ENCODE assay signal across 23 cellular contexts in the genomic region with DNA sequence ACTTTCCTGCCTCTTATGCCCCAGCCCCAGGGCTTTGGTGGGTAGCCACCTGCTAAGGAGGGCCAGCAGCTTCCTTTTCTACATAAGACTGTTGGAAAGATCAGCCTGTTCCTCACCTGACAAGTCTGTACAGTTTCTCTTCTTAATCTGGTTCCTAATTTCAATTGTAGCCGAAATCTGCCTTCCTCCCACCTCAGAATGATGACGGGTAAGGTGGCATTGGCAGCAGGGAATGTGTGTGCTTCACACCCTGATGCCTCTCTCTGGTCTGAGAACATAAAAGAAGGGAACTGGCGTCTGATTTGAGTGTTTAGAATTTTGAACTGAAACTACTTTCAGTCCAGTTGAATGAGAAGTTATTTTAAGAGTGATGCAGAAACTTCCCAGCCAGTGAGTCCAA. TPM values are rescaled to one million over a fixed set of nuclear protein-coding genes. Genes with fewer than 3 reads are reported as not detected.
DNase-seq lines count a peak whose midpoint lies in the region; ATAC-seq and TF ChIP-seq lines count a peak whose summit lies in the region.
"Had no signal": no experiment of that assay in that cellular context is flagged by ENCODE, and none has a peak within 500 bp of the region (broad histone marks: within the 10 kb centered on the region; RNA-seq: fewer than 3 reads in every experiment).

No MANE protein-coding gene starts in this region.

- peak overlapping the region; percentile 77 for H3K4me2 ChIP-seq in mammary epithelial cell (ENCODE audit: insufficient read depth, low read depth, low read length)
- H3K4me2 ChIP-seq: BLaER1, KMS-11 had no signal

- H3K36me3 Mint-ChIP-seq in activated CD4-positive, alpha-beta T cell treated with anti-CD3 and anti-CD28 coated beads, Interleukin-2, amount 10 ng/mL, durations not matched to agents 24 days and 14 days (ENCODE audit: low read depth), result peaks cover 28% of the 10 kb centered on the region
- peaks cover 36 to 47% of the 10 kb centered on the region in 2 donors for H3K36me3 Mint-ChIP-seq in stimulated activated naive B cell treated with anti-CD40 and anti-IgM and Interleukin-4, amounts not matched to agents 10 μg/mL and 1 μg/mL and 100 μg/mL, for 72 hours

- H3K27ac ChIP-seq in mammary epithelial cell (ENCODE audit: insufficient read depth, low read depth, low read length), result no peak overlapping the region
- H3K27ac ChIP-seq: 22Rv1, BLaER1, KMS-11 had no signal

- DNase-seq in activated CD4-positive, alpha-beta T cell treated with anti-CD3 and anti-CD28 coated beads, Interleukin-2, amount 10 ng/mL, durations not matched to agents 24 days and 14 days, result no peak
- DNase-seq in activated CD4-positive, alpha-beta T cell treated with anti-CD3 and anti-CD28 coated beads, Interleukin-2, amount 50 U/mL, for 4 hours, result no peak
- DNase-seq in mammary epithelial cell, result no peak
- peak; percentile 22 for DNase-seq in inferior parietal cortex (ENCODE audit: extremely low spot score)
- DNase-seq in stimulated activated naive B cell treated with anti-CD40 and anti-IgM and Interleukin-4, amounts not matched to agents 10 μg/mL and 1 μg/mL and 100 μg/mL, for 72 hours, result no peak
- DNase-seq in ecto neural progenitor cell (ENCODE audit: low spot score), result no peak
- DNase-seq in sciatic nerve (ENCODE audit: low spot score), result no peak
- DNase-seq in C1 segment of cervical spinal cord (lab: John Stamatoyannopoulos, UW), result no peak
- DNase-seq: ACHN; Caco-2; CD4-positive, alpha-beta memory T cell; DMS 273 treated with DMSO at 0.1 percent for 48 hours; DND-41; IMR-90; MV-4-11; NCI-H1694; NCI-H2081; NCI-H2171; NCI-H526; Right ventricle myocardium superior had no signal

- dilution Hi-C loops in mammary epithelial cell (cut with HindIII; ENCODE audit: low sequenced_read_pairs), result loop anchor here (5.0 to 10.0 kb wide), 3 partner anchors 121 to 294 kb away; no protein-coding TSS in a partner anchor

- H3K27me3 Mint-ChIP-seq in activated CD4-positive, alpha-beta T cell treated with anti-CD3 and anti-CD28 coated beads, Interleukin-2, amount 10 ng/mL, durations not matched to agents 24 days and 14 days, result no peaks in the 10 kb centered on the region
- no peaks in the 10 kb centered on the region for H3K27me3 Mint-ChIP-seq in stimulated activated naive B cell treated with anti-CD40 and anti-IgM and Interleukin-4, amounts not matched to agents 10 μg/mL and 1 μg/mL and 100 μg/mL, for 72 hours
- H3K27me3 Mint-ChIP-seq: CD4-positive, alpha-beta memory T cell had no signal

- no TSS peak for BruUV-seq in mammary epithelial cell (replicated peaks; lab: Mats Ljungman, UMichigan)

- CTCF ChIA-PET in mammary epithelial cell (lab: Charles Lee; ENCODE audit: low non-redundant PET), result no interaction called here

- peaks cover 21% of the 10 kb centered on the region for H3K79me2 ChIP-seq in mammary epithelial cell (ENCODE audit: insufficient read depth, low read length)

- H3K4me3 ChIP-seq in mammary epithelial cell (replicated peaks in 1 of 3; ENCODE audit: insufficient read depth in 1 of 3, low read depth in 2 of 3, low read length in 3 of 3), result no peak overlapping the region
- H3K4me3 ChIP-seq: BLaER1 had no signal

- no peak overlapping the region for H2AFZ ChIP-seq in mammary epithelial cell (ENCODE audit: low read depth, low read length)

- no peak overlapping the region for H3K9ac ChIP-seq in mammary epithelial cell (ENCODE audit: insufficient read depth, low read length)
- H3K9ac ChIP-seq: BLaER1, KMS-11 had no signal

- no peak for ATAC-seq in stimulated activated naive B cell treated with anti-CD40 and anti-IgM and Interleukin-4, amounts not matched to agents 10 μg/mL and 1 μg/mL and 100 μg/mL, for 72 hours (replicated peaks)
- ATAC-seq in sciatic nerve, result no peak

- no peak for TF ChIP-seq CTCF in mammary epithelial cell (conservative IDR thresholded peaks at IDR 0.05 in 1 of 2, IDR thresholded peaks at IDR 0.05 in 1 of 2; ENCODE audit: extremely low read depth in 1 of 2, insufficient read depth in 1 of 2, low read depth in 1 of 2, low read length in 2 of 2)

- H3K27ac Mint-ChIP-seq in activated CD4-positive, alpha-beta T cell treated with anti-CD3 and anti-CD28 coated beads, Interleukin-2, amount 10 ng/mL, durations not matched to agents 24 days and 14 days, result peak overlapping the region; percentile 11
- H3K27ac Mint-ChIP-seq in stimulated activated naive B cell treated with anti-CD40 and anti-IgM and Interleukin-4, amounts not matched to agents 10 μg/mL and 1 μg/mL and 100 μg/mL, for 72 hours, result peak overlapping the region; percentile 42

- peaks cover 48% of the 10 kb centered on the region for H3K4me1 ChIP-seq in mammary epithelial cell (ENCODE audit: insufficient read depth, low read length)
- H3K4me1 ChIP-seq: BLaER1, Caco-2 had no signal

- intact Hi-C loops in activated CD4-positive, alpha-beta T cell treated with anti-CD3 and anti-CD28 coated beads, Interleukin-2, amount 10 ng/mL, durations not matched to agents 24 days and 14 days (cut with micrococcal nuclease), result no loop called here
- intact Hi-C loops in mammary epithelial cell (cut with micrococcal nuclease) (no loop called here), sciatic nerve (cut with DNase I) (no loop called here)

- no peak overlapping the region for H3K4me3 Mint-ChIP-seq in activated CD4-positive, alpha-beta T cell treated with anti-CD3 and anti-CD28 coated beads, Interleukin-2, amount 10 ng/mL, durations not matched to agents 24 days and 14 days
- H3K4me3 Mint-ChIP-seq in stimulated activated naive B cell treated with anti-CD40 and anti-IgM and Interleukin-4, amounts not matched to agents 10 μg/mL and 1 μg/mL and 100 μg/mL, for 72 hours, result no peak overlapping the region
- H3K4me3 Mint-ChIP-seq: CD4-positive, alpha-beta memory T cell had no signal

- no peaks in the 10 kb centered on the region for H3K9me3 ChIP-seq in mammary epithelial cell (replicated peaks; ENCODE audit: insufficient read depth, low read length)
- H3K9me3 ChIP-seq: BLaER1, Caco-2 had no signal

- no peaks in the 10 kb centered on the region for H3K9me3 Mint-ChIP-seq in activated CD4-positive, alpha-beta T cell treated with anti-CD3 and anti-CD28 coated beads, Interleukin-2, amount 10 ng/mL, durations not matched to agents 24 days and 14 days
- H3K9me3 Mint-ChIP-seq in stimulated activated naive B cell treated with anti-CD40 and anti-IgM and Interleukin-4, amounts not matched to agents 10 μg/mL and 1 μg/mL and 100 μg/mL, for 72 hours, result no peaks in the 10 kb centered on the region
- H3K9me3 Mint-ChIP-seq: CD4-positive, alpha-beta memory T cell had no signal

- no peaks in the 10 kb centered on the region for H3K27me3 ChIP-seq in mammary epithelial cell (ENCODE audit: insufficient read depth, low read length)
- H3K27me3 ChIP-seq: BLaER1 had no signal

- H3K36me3 ChIP-seq in mammary epithelial cell (ENCODE audit: insufficient read depth, low read length), result peaks cover 3% of the 10 kb centered on the region

- H4K20me1 ChIP-seq in mammary epithelial cell (ENCODE audit: insufficient read depth, low read length), result no peaks in the 10 kb centered on the region

- 26% methylated on average over 3 of the region's 3 CpGs for WGBS in mammary epithelial cell (ENCODE audit: low coverage, missing lambda C conversion rate)

- no peaks in the 10 kb centered on the region for H3K4me1 Mint-ChIP-seq in activated CD4-positive, alpha-beta T cell treated with anti-CD3 and anti-CD28 coated beads, Interleukin-2, amount 10 ng/mL, durations not matched to agents 24 days and 14 days
- H3K4me1 Mint-ChIP-seq in stimulated activated naive B cell treated with anti-CD40 and anti-IgM and Interleukin-4, amounts not matched to agents 10 μg/mL and 1 μg/mL and 100 μg/mL, for 72 hours, result peaks cover 7 to 9% of the 10 kb centered on the region in 2 donors

- in situ Hi-C loops in mammary epithelial cell (cut with MboI; ENCODE audit: low sequenced_read_pairs in 2 of 2), result loop anchor here in 1 of 2 donors (25.0 kb wide), 1 partner anchor 174 kb away; a partner anchor contains a TSS

RNA-seq across cellular contexts. Expression of a gene that starts 16.0 kb away (rescaled TPM):
- total RNA-seq in activated CD4-positive, alpha-beta T cell treated with anti-CD3 and anti-CD28 coated beads, Interleukin-2, amount 10 ng/mL, durations not matched to agents 24 days and 14 days, result 61.8 and 73.0 TPM in 2 replicates
- 10 to 100 TPM; 39.7 to 44.5 TPM for total RNA-seq in mammary epithelial cell
- polyA plus RNA-seq in mammary epithelial cell, result 11.1 TPM
- 19.0 TPM for polyA minus RNA-seq in mammary epithelial cell
- total RNA-seq in sciatic nerve, result 78.5 TPM

RNA-seq across cellular contexts. Expression of a gene that starts 16.3 kb away (rescaled TPM):
- 71.2 and 72.0 TPM in 2 replicates for total RNA-seq in activated CD4-positive, alpha-beta T cell treated with anti-CD3 and anti-CD28 coated beads, Interleukin-2, amount 10 ng/mL, durations not matched to agents 24 days and 14 days
- 10 to 100 TPM; 23.3 to 48.1 TPM for total RNA-seq in mammary epithelial cell
- polyA plus RNA-seq in mammary epithelial cell, result 29.2 TPM
- polyA minus RNA-seq in mammary epithelial cell, result 22.2 TPM
- 43.7 TPM for total RNA-seq in sciatic nerve
